8 cellular contexts compared by ENCODE assay signal in genomic region chr12:122836027-122836921, GRCh38. TPM values are rescaled to one million over a fixed set of nuclear protein-coding genes. Genes with fewer than 3 reads are reported as not detected.
A peak's percentile ranks its signal among the peaks of the same experiment; 100 is the strongest.
DNase-seq lines count a peak whose midpoint lies in the region; ATAC-seq and TF ChIP-seq lines count a peak whose summit lies in the region.

No MANE protein-coding gene starts in this region.

- 0 to 1% methylated on average over 36 to 40 of the region's 42 CpGs for WGBS in lower leg skin, 2 donors

- H3K4me1 Mint-ChIP-seq in dendritic cell treated with granulocyte-macrophage colony-stimulating factor and Interleukin-4, amounts not matched to agents 40 ng/mL and 50 ng/mL, for 4 days (ENCODE audit: low read depth) = peaks cover 23% of the 10 kb centered on the region
- H3K4me1 Mint-ChIP-seq in stimulated activated naive B cell treated with anti-CD40 and anti-IgM and Interleukin-4, amounts not matched to agents 10 μg/mL and 1 μg/mL and 100 μg/mL, for 72 hours = peaks cover 44 to 66% of the 10 kb centered on the region in 2 donors

- peak overlapping the region; percentile 75 for H3K4me3 ChIP-seq in Jurkat, Clone E6-1 (ENCODE audit: low read length)
- peak overlapping the region; percentile 53 for H3K4me3 ChIP-seq in lower leg skin (ENCODE audit: low read depth, poor library complexity, severe bottlenecking)

- peak overlapping the region; percentile 72 for H3K4me3 Mint-ChIP-seq in dendritic cell treated with granulocyte-macrophage colony-stimulating factor and Interleukin-4, amounts not matched to agents 40 ng/mL and 50 ng/mL, for 4 days
- peak overlapping the region; percentile 96 to 98 for H3K4me3 Mint-ChIP-seq in stimulated activated naive B cell treated with anti-CD40 and anti-IgM and Interleukin-4, amounts not matched to agents 10 μg/mL and 1 μg/mL and 100 μg/mL, for 72 hours

- intact Hi-C loops in dendritic cell treated with granulocyte-macrophage colony-stimulating factor and Interleukin-4, amounts not matched to agents 40 ng/mL and 50 ng/mL, for 4 days (cut with micrococcal nuclease) = no loop called here
- intact Hi-C loops in lower leg skin (cut with DNase I; ENCODE audit: low total_unique reads) = no loop called here

- no peak overlapping the region for H3K27ac Mint-ChIP-seq in dendritic cell treated with granulocyte-macrophage colony-stimulating factor and Interleukin-4, amounts not matched to agents 40 ng/mL and 50 ng/mL, for 4 days
- H3K27ac Mint-ChIP-seq in stimulated activated naive B cell treated with anti-CD40 and anti-IgM and Interleukin-4, amounts not matched to agents 10 μg/mL and 1 μg/mL and 100 μg/mL, for 72 hours = peak overlapping the region; percentile 97

- no peaks in the 10 kb centered on the region for H3K9me3 Mint-ChIP-seq in dendritic cell treated with granulocyte-macrophage colony-stimulating factor and Interleukin-4, amounts not matched to agents 40 ng/mL and 50 ng/mL, for 4 days
- H3K9me3 Mint-ChIP-seq in stimulated activated naive B cell treated with anti-CD40 and anti-IgM and Interleukin-4, amounts not matched to agents 10 μg/mL and 1 μg/mL and 100 μg/mL, for 72 hours = no peaks in the 10 kb centered on the region

- TF ChIP-seq POLR2A in lower leg skin (IDR thresholded peaks at IDR 0.05) = no peak

- peak; percentile 75 for DNase-seq in activated CD8-positive, alpha-beta memory T cell treated with anti-CD3 and anti-CD28 coated beads for 24 hours
- no peak for DNase-seq in activated CD8-positive, alpha-beta memory T cell treated with anti-CD3 and anti-CD28 coated beads, Interleukin-2, amount 50 U/mL, for 48 hours
- peak; percentile 54 for DNase-seq in Jurkat, Clone E6-1 (ENCODE audit: low read depth, low spot score)
- DNase-seq in lower leg skin (ENCODE audit: low spot score in 2 of 2) (peak; percentile 40 to 88), NCI-H524 treated with DMSO at 0.1 percent for 48 hours (lab: John Stamatoyannopoulos, UW) (no peak)
- peak; percentile 60 for DNase-seq in stimulated activated naive B cell treated with anti-CD40 and anti-IgM and Interleukin-4, amounts not matched to agents 10 μg/mL and 1 μg/mL and 100 μg/mL, for 72 hours

- peak overlapping the region; percentile 84 for H3K27ac ChIP-seq in VCaP

- TF ChIP-seq CTCF in VCaP (conservative IDR thresholded peaks at IDR 0.05) (no peak), lower leg skin (IDR thresholded peaks at IDR 0.05) (no peak)

- peaks cover 60% of the 10 kb centered on the region for H3K27me3 Mint-ChIP-seq in dendritic cell treated with granulocyte-macrophage colony-stimulating factor and Interleukin-4, amounts not matched to agents 40 ng/mL and 50 ng/mL, for 4 days
- H3K27me3 Mint-ChIP-seq in stimulated activated naive B cell treated with anti-CD40 and anti-IgM and Interleukin-4, amounts not matched to agents 10 μg/mL and 1 μg/mL and 100 μg/mL, for 72 hours = no peaks in the 10 kb centered on the region

- peak; percentile 74 to 82 for ATAC-seq in stimulated activated naive B cell treated with anti-CD40 and anti-IgM and Interleukin-4, amounts not matched to agents 10 μg/mL and 1 μg/mL and 100 μg/mL, for 72 hours (replicated peaks)

- no peaks in the 10 kb centered on the region for H3K36me3 Mint-ChIP-seq in dendritic cell treated with granulocyte-macrophage colony-stimulating factor and Interleukin-4, amounts not matched to agents 40 ng/mL and 50 ng/mL, for 4 days (ENCODE audit: low read depth)
- peaks cover 18 to 23% of the 10 kb centered on the region in 2 donors for H3K36me3 Mint-ChIP-seq in stimulated activated naive B cell treated with anti-CD40 and anti-IgM and Interleukin-4, amounts not matched to agents 10 μg/mL and 1 μg/mL and 100 μg/mL, for 72 hours

RNA-seq across cellular contexts. Expression of gene HIP1R, which starts 1.0 kb away (rescaled TPM):
- 21.0 TPM for polyA plus RNA-seq in Jurkat, Clone E6-1 (2012; ENCODE audit: insufficient read depth, insufficient read length)
- total RNA-seq in lower leg skin = 100 to 1,000 TPM; 188 to 342 (median 248) TPM

RNA-seq across cellular contexts. Expression of gene VPS37B, which starts 59.6 kb away (rescaled TPM):
- 28.2 TPM for polyA plus RNA-seq in Jurkat, Clone E6-1 (2012; ENCODE audit: insufficient read depth, insufficient read length)
- 10 to 100 TPM; 27.7 to 47.8 (median 42.3) TPM for total RNA-seq in lower leg skin

Comparison
In these comparisons a context has a peak if more than half of its experiments do, and no peak if none do; other contexts are left out.
1. DNase-seq: peak in activated CD8-positive, alpha-beta memory T cell treated with anti-CD3 and anti-CD28 coated beads for 24 hours (single experiment), Jurkat, Clone E6-1 (single experiment), lower leg skin (2 of 2) and stimulated activated naive B cell treated with anti-CD40 and anti-IgM and Interleukin-4, amounts not matched to agents 10 μg/mL and 1 μg/mL and 100 μg/mL, for 72 hours (single experiment); none in activated CD8-positive, alpha-beta memory T cell treated with anti-CD3 and anti-CD28 coated beads, Interleukin-2, amount 50 U/mL, for 48 hours (single experiment) and NCI-H524 treated with DMSO at 0.1 percent for 48 hours (single experiment).